ENCODE assay signal across 10 cellular contexts in genomic region chr3:48018841-48019240, GRCh38. TPM values are rescaled to one million over a fixed set of nuclear protein-coding genes. Genes with fewer than 3 reads are reported as not detected.
A peak's percentile ranks its signal among the peaks of the same experiment; 100 is the strongest.
DNase-seq lines count a peak whose midpoint lies in the region; ATAC-seq and TF ChIP-seq lines count a peak whose summit lies in the region.
"Had no signal": no experiment of that assay in that cellular context is flagged by ENCODE, and none has a peak within 500 bp of the region (broad histone marks: within the 10 kb centered on the region; RNA-seq: fewer than 3 reads in every experiment).

No MANE protein-coding gene starts in this region.

- H3K9me3 ChIP-seq in skeletal muscle tissue (ENCODE audit: control insufficient read depth in 3 of 3, low read length in 3 of 3): no peaks in the 10 kb centered on the region
- H3K9me3 ChIP-seq: transverse colon had no signal

- peaks cover 21 to 57% (median 37%) of the 10 kb centered on the region in 3 donors for H3K4me1 ChIP-seq in skeletal muscle tissue (ENCODE audit: control insufficient read depth in 3 of 3, insufficient read depth in 3 of 3, low read length in 3 of 3)

- peak overlapping the region; percentile 93 for H3K27ac ChIP-seq in skeletal muscle tissue (ENCODE audit: low read depth, low read length)
- H3K27ac ChIP-seq: transverse colon had no signal

- H3K4me3 ChIP-seq in fibroblast of the aortic adventitia (ENCODE audit: low read depth, low read length): no peak overlapping the region
- H3K4me3 ChIP-seq in skeletal muscle tissue (ENCODE audit: low read length in 3 of 3): no peak overlapping the region
- H3K4me3 ChIP-seq: transverse colon had no signal

- no peak for ATAC-seq in HG03469 (IDR thresholded peaks at IDR 0.05; ENCODE audit: unreplicated experiment)

- H3K36me3 ChIP-seq in skeletal muscle tissue (ENCODE audit: control insufficient read depth in 3 of 3, insufficient read depth in 3 of 3, low read length in 3 of 3): no peaks in the 10 kb centered on the region
- H3K36me3 ChIP-seq: transverse colon had no signal

- no peak overlapping the region for H3K9ac ChIP-seq in skeletal muscle tissue (ENCODE audit: low read depth in 1 of 3, low read length in 3 of 3)

- H3K27me3 ChIP-seq in skeletal muscle tissue (ENCODE audit: control insufficient read depth in 3 of 3, insufficient read depth in 3 of 3, low read length in 3 of 3): no peaks in the 10 kb centered on the region
- H3K27me3 ChIP-seq: transverse colon had no signal

- in situ Hi-C loops in G401 (cut with HindIII; ENCODE audit: low sequenced_read_pairs): no loop called here

- no peak for TF ChIP-seq CTCF in fibroblast of the aortic adventitia (IDR thresholded peaks at IDR 0.05; ENCODE audit: insufficient read depth, low read length)

- DNase-seq in H4 (ENCODE audit: low spot score) (peak; percentile 31), SW480 (ENCODE audit: low spot score) (peak; percentile 51), fibroblast of the aortic adventitia (ENCODE audit: low read depth) (peak; percentile 70), G401 (ENCODE audit: low spot score) (no peak), HuH-7 (ENCODE audit: low spot score) (no peak)
- DNase-seq: immature natural killer cell, T1000, transverse colon had no signal

RNA-seq across cellular contexts. Expression of gene MAP4, which starts 2.6 kb away (rescaled TPM):
- 35.8 and 40.8 TPM in 2 replicates for total RNA-seq in H4 (2014; rRNA removed; shearing (Covaris generic))
- total RNA-seq in fibroblast of the aortic adventitia (ENCODE audit: low replicate concordance) (80.1 and 157 TPM in 2 replicates), skeletal muscle tissue (106 TPM)
- 39.9 and 55.2 TPM in 2 replicates for total RNA-seq in G401 (2014; rRNA removed; shearing (Covaris generic))

Comparison
In these comparisons a context has a peak if more than half of its experiments do, and no peak if none do; other contexts are left out.
1. DNase-seq: peak in H4 (single experiment), SW480 (single experiment) and fibroblast of the aortic adventitia (single experiment); none in G401 (single experiment) and HuH-7 (single experiment).